Comparison of ENCODE assay signal across 11 cellular contexts in genomic region chr10:33126742-33127141, GRCh38.
DNase-seq lines count a peak whose midpoint lies in the region; ATAC-seq and TF ChIP-seq lines count a peak whose summit lies in the region.
"Had no signal": no experiment of that assay in that cellular context is flagged by ENCODE, and none has a peak within 500 bp of the region (broad histone marks: within the 10 kb centered on the region; RNA-seq: fewer than 3 reads in every experiment).

No MANE protein-coding gene starts in this region.

- POLR2A ChIA-PET in CD8-positive, alpha-beta memory T cell (lab: Charles Lee): interaction anchor here (0.6 to 1.9 kb wide), 5 partner anchors 9 to 57 kb away, joined by 3 to 6 read pairs (median 5); no protein-coding TSS in a partner anchor
- POLR2A ChIA-PET in RWPE1 (lab: Yijun Ruan, JAX; ENCODE audit: low non-redundant PET): no interaction called here

- 83 to 90% (median 89%) methylated on average over 6 of the region's 6 CpGs for WGBS in psoas muscle, 3 donors

- no peaks in the 10 kb centered on the region for H3K9me3 ChIP-seq in CD8-positive, alpha-beta memory T cell (ENCODE audit: low read length)
- no peaks in the 10 kb centered on the region for H3K9me3 ChIP-seq in psoas muscle

- no peaks in the 10 kb centered on the region for H3K36me3 Mint-ChIP-seq in CD8-positive, alpha-beta memory T cell

- no peaks in the 10 kb centered on the region for H3K27me3 ChIP-seq in CD8-positive, alpha-beta memory T cell (ENCODE audit: insufficient read depth, low read length, poor library complexity, severe bottlenecking)
- no peaks in the 10 kb centered on the region for H3K27me3 ChIP-seq in brain microvascular endothelial cell (replicated peaks)
- peaks cover 0 to 6% (median 0%) of the 10 kb centered on the region in 3 donors for H3K27me3 ChIP-seq in psoas muscle (ENCODE audit: insufficient read depth in 3 of 3, low read length in 2 of 3)
- H3K27me3 ChIP-seq: cardiac muscle cell had no signal

- intact Hi-C loops in psoas muscle (cut with DNase I): no loop called here
- intact Hi-C loops in left colon (cut with DNase I, micrococcal nuclease): no loop called here

- peaks cover 0 to 1% of the 10 kb centered on the region in 2 donors for H3K27me3 Mint-ChIP-seq in CD8-positive, alpha-beta memory T cell

- peak in 1 of 5 donors; percentile 16 for DNase-seq in CD8-positive, alpha-beta memory T cell
- DNase-seq in RWPE1 (ENCODE audit: low spot score): no peak
- no peak for DNase-seq in brain microvascular endothelial cell
- DNase-seq in psoas muscle: no peak
- no peak for DNase-seq in SW 1271 (lab: John Stamatoyannopoulos, UW)
- no peak for DNase-seq in DMS79 treated with DMSO at 0.1 percent for 48 hours (lab: John Stamatoyannopoulos, UW)
- DNase-seq in left colon: no peak
- DNase-seq: NCI-H187, nephron progenitor cell had no signal

- H3K4me1 Mint-ChIP-seq in CD8-positive, alpha-beta memory T cell: peaks cover 71 to 88% (median 82%) of the 10 kb centered on the region in 3 donors

- no peak overlapping the region for H3K27ac ChIP-seq in CD8-positive, alpha-beta memory T cell (ENCODE audit: low read depth, low read length)
- H3K27ac ChIP-seq in RWPE1: peak overlapping the region; percentile 99
- H3K27ac ChIP-seq in brain microvascular endothelial cell: peak overlapping the region; percentile 59
- H3K27ac ChIP-seq in psoas muscle: peak overlapping the region; percentile 21
- H3K27ac ChIP-seq: cardiac muscle cell, SK-N-MC had no signal

- peaks cover 0 to 2% (median 0%) of the 10 kb centered on the region in 5 donors for H3K9me3 Mint-ChIP-seq in CD8-positive, alpha-beta memory T cell
- H3K9me3 Mint-ChIP-seq: nephron progenitor cell had no signal

- ATAC-seq in psoas muscle: no peak
- ATAC-seq in left colon: no peak

- CTCF ChIA-PET in CD8-positive, alpha-beta memory T cell (lab: Charles Lee): interaction anchor here (1.0 to 3.4 kb wide), 7 partner anchors 8 to 118 kb away, joined by 3 to 9 read pairs (median 7); no protein-coding TSS in a partner anchor
- CTCF ChIA-PET in RWPE1 (lab: Yijun Ruan, JAX): interaction anchor here (0.6 to 0.7 kb wide), 3 partner anchors 83 to 1114 kb away, joined by 3 read pairs; no protein-coding TSS in a partner anchor

- peak overlapping the region; percentile 77 to 98 (median 94) for H3K27ac Mint-ChIP-seq in CD8-positive, alpha-beta memory T cell

- peaks cover 68% of the 10 kb centered on the region for H3K4me1 ChIP-seq in CD8-positive, alpha-beta memory T cell (ENCODE audit: insufficient read depth, low read length)
- peaks cover 10% of the 10 kb centered on the region for H3K4me1 ChIP-seq in psoas muscle

- no peaks in the 10 kb centered on the region for H3K36me3 ChIP-seq in CD8-positive, alpha-beta memory T cell (ENCODE audit: insufficient read depth, low read length)
- H3K36me3 ChIP-seq in brain microvascular endothelial cell (replicated peaks) (no peaks in the 10 kb centered on the region), psoas muscle (ENCODE audit: insufficient read depth in 1 of 2, low read depth in 1 of 2) (no peaks in the 10 kb centered on the region)
- H3K36me3 ChIP-seq: cardiac muscle cell had no signal

- in situ Hi-C loops in brain microvascular endothelial cell (cut with HindIII; ENCODE audit: low pct_ligation_motif_present, low sequenced_read_pairs): no loop called here

- no peak for TF ChIP-seq CTCF in RWPE1 (conservative IDR thresholded peaks at IDR 0.05; ENCODE audit: low read depth)
- TF ChIP-seq CTCF in brain microvascular endothelial cell (IDR thresholded peaks at IDR 0.05; ENCODE audit: low read depth, low read length, missing control alignments): no peak
- TF ChIP-seq CTCF in psoas muscle (IDR thresholded peaks at IDR 0.05): no peak

- peak overlapping the region in 6 of 7 donors; percentile 29 to 74 (median 56) for H3K4me3 Mint-ChIP-seq in CD8-positive, alpha-beta memory T cell
- H3K4me3 Mint-ChIP-seq: nephron progenitor cell had no signal

- H3K4me3 ChIP-seq in CD8-positive, alpha-beta memory T cell (ENCODE audit: low read length): peak overlapping the region; percentile 33
- H3K4me3 ChIP-seq in brain microvascular endothelial cell (ENCODE audit: low read depth, low read length) (no peak overlapping the region), psoas muscle (no peak overlapping the region)
- H3K4me3 ChIP-seq: cardiac muscle cell, SK-N-MC had no signal
